In genomic region chr1:180680558-180681144, GRCh38 we compare ENCODE assay signal across 1 cellular context.
TF ChIP-seq lines count a peak whose summit lies in the region.

No MANE protein-coding gene starts in this region.

TF ChIP-seq in HCT116, 20 proteins besides CTCF, POLR2A, EP300 and RAD21 (continued from another document):
- TF ChIP-seq CEBPB (IDR thresholded peaks at IDR 0.05; ENCODE audit: low read depth), result 0 out of 2 replicates have a peak, but pooled peaks have one; percentile 38
